ENCODE assay signal across 13 cellular contexts in genomic region chr2:237280235-237280634, GRCh38.
DNase-seq lines count a peak whose midpoint lies in the region; ATAC-seq and TF ChIP-seq lines count a peak whose summit lies in the region.
"Had no signal": no experiment of that assay in that cellular context is flagged by ENCODE, and none has a peak within 500 bp of the region (broad histone marks: within the 10 kb centered on the region; RNA-seq: fewer than 3 reads in every experiment).

No MANE protein-coding gene starts in this region.

- no peak overlapping the region for H3K4me3 ChIP-seq in skeletal muscle cell (ENCODE audit: low read depth, low read length)
- no peak overlapping the region for H3K4me3 ChIP-seq in dorsolateral prefrontal cortex
- H3K4me3 ChIP-seq: GM23338 had no signal

- H3K27me3 ChIP-seq in dorsolateral prefrontal cortex: peaks cover 0 to 10% (median 0%) of the 10 kb centered on the region in 45 donors

- TF ChIP-seq POLR2A in GM18505 (IDR thresholded peaks at IDR 0.05; ENCODE audit: borderline replicate concordance, extremely low read depth, insufficient read depth, insufficient read length): no peak

- H3K27ac ChIP-seq in dorsolateral prefrontal cortex: no peak overlapping the region

- DNase-seq in EL (peak; percentile 98), T1000 (lab: John Stamatoyannopoulos, UW) (peak; percentile 57), left ventricle myocardium superior (no peak), skeletal muscle cell (ENCODE audit: low read depth) (peak; percentile 96), dorsolateral prefrontal cortex (no peak), NCI-H2107 treated with DMSO at 0.1 percent for 48 hours (lab: John Stamatoyannopoulos, UW; ENCODE audit: unreplicated experiment) (no peak), mesenteric fat pad (ENCODE audit: low spot score) (no peak)
- DNase-seq: activated T-cell treated with anti-CD3 and anti-CD28 coated beads, Interleukin-2, amount 50 U/mL, for 4 hours; Calu3; MV-4-11; occipital lobe had no signal

- intact Hi-C loops in left ventricle myocardium superior (cut with micrococcal nuclease): no loop called here
- intact Hi-C loops in dorsolateral prefrontal cortex (cut with DNase I): no loop called here

- no peak for TF ChIP-seq CTCF in dorsolateral prefrontal cortex (IDR thresholded peaks at IDR 0.05 in 54 of 56, conservative IDR thresholded peaks at IDR 0.05 in 2 of 56; ENCODE audit: low read depth in 1 of 56, partially characterized antibody in 56 of 56)

- ATAC-seq in left ventricle myocardium superior (peak; percentile 31), GM18505 (IDR thresholded peaks at IDR 0.05; ENCODE audit: unreplicated experiment) (no peak)
- ATAC-seq: activated T-cell treated with anti-CD3 and anti-CD28 coated beads, Interleukin-2, amount 50 U/mL, for 4 hours; GM23338 had no signal

Comparison
In these comparisons a context has a peak if more than half of its experiments do, and no peak if none do; other contexts are left out.
1. DNase-seq: peak in EL (single experiment), T1000 (single experiment) and skeletal muscle cell (single experiment); none in left ventricle myocardium superior (single experiment), dorsolateral prefrontal cortex (0 of 10), NCI-H2107 treated with DMSO at 0.1 percent for 48 hours (single experiment) and mesenteric fat pad (single experiment).